9 cellular contexts compared by ENCODE assay signal in genomic region chr1:147633759-147634158, GRCh38.
"Had no signal": no experiment of that assay in that cellular context is flagged by ENCODE, and none has a peak within 500 bp of the region (broad histone marks: within the 10 kb centered on the region; RNA-seq: fewer than 3 reads in every experiment).

No MANE protein-coding gene starts in this region.

- H3K4me3 ChIP-seq: GM23248, HAP-1 had no signal

- DNase-seq: GM23248, GOT3, H7, HFFc6, KG1 had no signal

- ATAC-seq: HCT116 had no signal

- H3K36me3 ChIP-seq: HAP-1 had no signal

- H3K4me1 Mint-ChIP-seq: IgD-negative memory B cell had no signal

- H3K9ac ChIP-seq: GM23248 had no signal

- H3K4me3 Mint-ChIP-seq: HFFc6, IgD-negative memory B cell had no signal

- H2AFZ ChIP-seq: GM23248 had no signal

- H3K27ac Mint-ChIP-seq: HFFc6, IgD-negative memory B cell had no signal

- H3K4me1 ChIP-seq: HAP-1 had no signal

- H3K27me3 Mint-ChIP-seq: IgD-negative memory B cell had no signal

- H3K9me3 Mint-ChIP-seq: HFFc6, IgD-negative memory B cell had no signal

- H3K9me3 ChIP-seq: HAP-1 had no signal

- H3K27ac ChIP-seq: GM23248, HL-60 had no signal
